ENCODE assay signal across 18 cellular contexts in the genomic region with DNA sequence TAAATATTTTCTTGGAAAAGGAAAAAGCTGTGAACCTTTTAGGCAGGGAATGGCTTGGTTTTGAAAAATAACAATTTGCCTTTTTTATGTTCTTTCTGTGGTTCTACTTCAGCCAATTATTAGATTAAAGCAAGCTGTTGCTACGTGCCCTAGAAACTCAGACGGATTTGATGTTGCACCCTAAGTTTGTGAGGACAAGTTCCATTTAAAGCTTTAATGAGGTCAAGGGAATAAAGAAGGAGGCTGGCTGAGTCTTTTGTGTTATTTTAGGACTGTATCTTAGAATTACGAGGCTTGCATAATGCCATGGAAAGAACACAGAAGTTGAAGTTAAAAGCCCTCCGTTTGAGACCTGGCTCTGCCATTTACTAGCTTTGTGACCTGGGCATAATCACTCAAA.
"Had no signal": no experiment of that assay in that cellular context is flagged by ENCODE, and none has a peak within 500 bp of the region (broad histone marks: within the 10 kb centered on the region; RNA-seq: fewer than 3 reads in every experiment).

No MANE protein-coding gene starts in this region.

- FAIRE-seq: frontal cortex, kidney had no signal

- DNase-seq: activated CD4-positive, alpha-beta T cell treated with anti-CD3 and anti-CD28 coated beads for 36 hours; activated CD4-positive, alpha-beta T cell treated with anti-CD3 and anti-CD28 coated beads, Interleukin-2, amount 50 U/mL, for 48 hours; activated naive CD8-positive, alpha-beta T cell treated with anti-CD3 and anti-CD28 coated beads for 36 hours; amniotic stem cell; kidney; left lung; mammary epithelial cell; mucosa of descending colon; naive thymus-derived CD4-positive, alpha-beta T cell; right cardiac atrium; stimulated activated CD4-positive, alpha-beta T cell treated with anti-CD3 and anti-CD28 coated beads, Interleukin-4, amount 100 ng/mL, for 4 hours; testis; upper lobe of left lung had no signal

- H3K4me3 ChIP-seq: cardiac muscle cell, left lung, mucosa of descending colon, prostate gland, testis, upper lobe of left lung had no signal

- H3K27ac ChIP-seq: cardiac muscle cell, left lung, prostate gland, testis, upper lobe of left lung had no signal

- H3K36me3 ChIP-seq: cardiac muscle cell, left lung, prostate gland, upper lobe of left lung had no signal

- H3K9me3 ChIP-seq: left lung, mucosa of descending colon, prostate gland, testis, upper lobe of left lung had no signal

- H3K4me1 ChIP-seq: left lung, prostate gland, testis, upper lobe of left lung had no signal

- ATAC-seq: activated CD4-positive, alpha-beta T cell treated with anti-CD3 and anti-CD28 coated beads for 36 hours; left lung; mucosa of descending colon; naive thymus-derived CD4-positive, alpha-beta T cell; stimulated activated memory B cell treated with anti-CD40 and anti-IgM and Interleukin-4, amounts not matched to agents 10 μg/mL and 1 μg/mL and 100 μg/mL, for 72 hours; WTC11 had no signal

- H3K27me3 ChIP-seq: cardiac muscle cell, left lung, testis, upper lobe of left lung had no signal
